Comparison of ENCODE assay signal across 18 cellular contexts in the genomic region with DNA sequence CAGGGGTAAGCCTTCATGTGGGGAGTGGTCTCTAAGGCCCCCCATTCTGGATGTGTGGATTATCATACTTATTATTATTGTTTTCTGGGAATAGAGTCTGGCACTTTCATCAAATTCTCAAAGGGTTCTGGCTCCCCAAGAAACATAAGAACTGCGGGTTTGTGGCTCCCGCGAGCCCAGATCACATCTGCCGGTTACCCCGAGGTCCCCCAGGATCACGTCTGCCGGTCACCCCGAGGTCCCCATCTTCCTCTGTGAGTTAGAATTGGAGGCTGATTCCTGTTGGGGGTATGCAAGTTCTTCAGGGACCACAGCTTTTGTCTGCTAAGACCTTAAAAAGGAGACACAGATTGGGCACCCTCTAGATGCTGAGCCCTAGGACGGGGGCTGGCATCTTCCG.
DNase-seq lines count a peak whose midpoint lies in the region; ATAC-seq, FAIRE-seq and TF ChIP-seq lines count a peak whose summit lies in the region.
"Had no signal": no experiment of that assay in that cellular context is flagged by ENCODE, and none has a peak within 500 bp of the region (broad histone marks: within the 10 kb centered on the region; RNA-seq: fewer than 3 reads in every experiment).

No MANE protein-coding gene starts in this region.

- H4K20me1 ChIP-seq in SK-N-SH (ENCODE audit: insufficient read depth) = no peaks in the 10 kb centered on the region
- no peaks in the 10 kb centered on the region for H4K20me1 ChIP-seq in HepG2 (ENCODE audit: insufficient read depth, low read length)

- no peak for FAIRE-seq in HepG2 (lab: Jason Lieb, UNC)
- FAIRE-seq: H54 had no signal

- H3K4me3 ChIP-seq in SK-N-SH (ENCODE audit: low read depth in 2 of 2, low read length in 1 of 2) (no peak overlapping the region), Peyer's patch (no peak overlapping the region), HepG2 (replicated peaks in 1 of 3; ENCODE audit: insufficient read depth in 1 of 3, low read depth in 2 of 3, low read length in 3 of 3) (no peak overlapping the region), sigmoid colon (no peak overlapping the region)
- H3K4me3 ChIP-seq: PC-9 had no signal

- BruUV-seq in HepG2 (replicated peaks; lab: Mats Ljungman, UMichigan) = no TSS peak

- TF ChIP-seq CTCF in SK-N-SH (IDR thresholded peaks at IDR 0.05) (no peak), Peyer's patch (IDR thresholded peaks at IDR 0.05) (no peak), HepG2 (CRISPR knock-in tag; IDR thresholded peaks at IDR 0.05) (no peak), sigmoid colon (IDR thresholded peaks at IDR 0.05) (no peak)

- no peaks in the 10 kb centered on the region for H3F3A ChIP-seq in SK-N-SH (replicated peaks; ENCODE audit: insufficient read depth)

- TF ChIP-seq EP300 in SK-N-SH (IDR thresholded peaks at IDR 0.05; ENCODE audit: borderline replicate concordance in 1 of 2, low read depth in 1 of 2, low read length in 1 of 2) (no peak), HepG2 (IDR thresholded peaks at IDR 0.05; ENCODE audit: low read depth in 2 of 2, low read length in 2 of 2) (no peak), HepG2 (CRISPR knock-in tag; IDR thresholded peaks at IDR 0.05; ENCODE audit: borderline replicate concordance) (no peak), sigmoid colon (IDR thresholded peaks at IDR 0.05) (no peak)

- POLR2A ChIA-PET in SK-N-SH (lab: Yijun Ruan, JAX) = no interaction called here
- POLR2A ChIA-PET in HepG2 (lab: Yijun Ruan, JAX) = interaction anchor here (1.0 to 1.9 kb wide), 2 partner anchors 106 to 132 kb away, joined by 3 to 12 read pairs; no protein-coding TSS in a partner anchor

- peak; percentile 9 for DNase-seq in SK-N-SH
- DNase-seq in Peyer's patch = peak in 2 of 3 donors; percentile 24 to 29
- no peak for DNase-seq in HepG2 (ENCODE audit: low spot score)
- peak; percentile 32 for DNase-seq in sigmoid colon
- DNase-seq in NCI-H446 (lab: John Stamatoyannopoulos, UW) = no peak
- DNase-seq: CD4-positive, CD25-positive, alpha-beta regulatory T cell; DMS 273 treated with DMSO at 0.1 percent for 48 hours; DND-41; HFFc6; IMR-90; NCI-H2171; PC-9 had no signal

- H2AFZ ChIP-seq in SK-N-SH (ENCODE audit: low read depth) (no peak overlapping the region), HepG2 (ENCODE audit: low read length) (no peak overlapping the region)
- H2AFZ ChIP-seq: PC-9 had no signal

- H3K9me3 ChIP-seq in SK-N-SH (no peaks in the 10 kb centered on the region), Peyer's patch (no peaks in the 10 kb centered on the region), HepG2 (ENCODE audit: low read length) (no peaks in the 10 kb centered on the region), sigmoid colon (no peaks in the 10 kb centered on the region)

- H3K27me3 ChIP-seq in SK-N-SH (ENCODE audit: insufficient read depth) = no peaks in the 10 kb centered on the region
- H3K27me3 ChIP-seq in Peyer's patch = no peaks in the 10 kb centered on the region
- peaks cover 2 to 14% of the 10 kb centered on the region in 2 experiments; a peak in 4 of 5 replicates for H3K27me3 ChIP-seq in HepG2 (ENCODE audit: control insufficient read depth in 1 of 2, insufficient read depth in 2 of 2, low read length in 2 of 2)
- no peaks in the 10 kb centered on the region for H3K27me3 ChIP-seq in sigmoid colon

- no peaks in the 10 kb centered on the region for H3K9me2 ChIP-seq in SK-N-SH

- no peak for TF ChIP-seq RAD21 in SK-N-SH (IDR thresholded peaks at IDR 0.05; ENCODE audit: low read length)
- no peak for TF ChIP-seq RAD21 in HepG2 (CRISPR knock-in tag; IDR thresholded peaks at IDR 0.05)

- H3K4me2 ChIP-seq in SK-N-SH (no peak overlapping the region), HepG2 (ENCODE audit: low read depth, low read length) (peak overlapping the region; percentile 61)
- H3K4me2 ChIP-seq: PC-9 had no signal

- WGBS in SK-N-SH (ENCODE audit: low lambda C conversion rate) = 60% methylated on average over 10 of the region's 10 CpGs
- 86% methylated on average over 9 of the region's 10 CpGs for WGBS in HepG2 (ENCODE audit: low lambda C conversion rate)
- WGBS in sigmoid colon, 2 donors = 82 to 88% methylated on average over 10 of the region's 10 CpGs

- no peaks in the 10 kb centered on the region for H3K36me3 ChIP-seq in SK-N-SH (replicated peaks in 1 of 2; ENCODE audit: control insufficient read depth in 1 of 2, insufficient read depth in 2 of 2, low read length in 1 of 2)
- no peaks in the 10 kb centered on the region for H3K36me3 ChIP-seq in Peyer's patch
- H3K36me3 ChIP-seq in HepG2 (replicated peaks in 1 of 2; ENCODE audit: control insufficient read depth in 1 of 2, insufficient read depth in 2 of 2, low read length in 2 of 2) = no peaks in the 10 kb centered on the region
- H3K36me3 ChIP-seq in sigmoid colon = no peaks in the 10 kb centered on the region

- in situ Hi-C loops in HepG2 (cut with HindIII; ENCODE audit: extremely low pct_ligation_motif_present, low pct_unique_long_range_greater_than_20kb) = no loop called here

- no peak overlapping the region for H3K9ac ChIP-seq in SK-N-SH
- no peak overlapping the region for H3K9ac ChIP-seq in HepG2 (ENCODE audit: insufficient read depth, low read depth, low read length)

- no peaks in the 10 kb centered on the region for H3K4me1 ChIP-seq in SK-N-SH (ENCODE audit: control insufficient read depth in 1 of 2, insufficient read depth in 2 of 2, low read depth in 1 of 2, low read length in 1 of 2)
- peaks cover 0 to 13% (median 0%) of the 10 kb centered on the region in 4 donors for H3K4me1 ChIP-seq in Peyer's patch
- peaks cover 82% of the 10 kb centered on the region for H3K4me1 ChIP-seq in HepG2 (ENCODE audit: insufficient read depth, low read length)
- H3K4me1 ChIP-seq in sigmoid colon = no peaks in the 10 kb centered on the region

- TF ChIP-seq POLR2A in Peyer's patch (IDR thresholded peaks at IDR 0.05) = no peak
- TF ChIP-seq POLR2A in HepG2 (IDR thresholded peaks at IDR 0.05; ENCODE audit: insufficient read depth in 1 of 2, low read depth in 2 of 2, low read length in 2 of 2) = no peak
- no peak for TF ChIP-seq POLR2A in sigmoid colon (IDR thresholded peaks at IDR 0.05)

- H3K27ac ChIP-seq in SK-N-SH (ENCODE audit: low read depth in 2 of 2, low read length in 1 of 2) (no peak overlapping the region), Peyer's patch (no peak overlapping the region), HepG2 (ENCODE audit: extremely low read length, insufficient read depth, low read length) (no peak overlapping the region), sigmoid colon (no peak overlapping the region)
- H3K27ac ChIP-seq: 22Rv1, HL-60, PC-9 had no signal

- CTCF ChIA-PET in SK-N-SH (lab: Yijun Ruan, JAX) (interaction anchor here (1.3 kb wide), 1 partner anchor 159 kb away, joined by 5 read pairs; no protein-coding TSS in a partner anchor), HepG2 (lab: Yijun Ruan, JAX; ENCODE audit: low intra/inter-chr PET ratio, low total read pairs) (interaction anchor here (1.1 to 3.0 kb wide), 2 partner anchors 160 kb away, joined by 6 to 39 read pairs; no protein-coding TSS in a partner anchor)

- no peak for ATAC-seq in SK-N-SH treated with all-trans-retinoic acid at 6 μM for 48 hours
- ATAC-seq in HepG2 = no peak
- no peak for ATAC-seq in GM18870 (IDR thresholded peaks at IDR 0.05; ENCODE audit: unreplicated experiment)
- ATAC-seq in HG03159 (IDR thresholded peaks at IDR 0.05; ENCODE audit: unreplicated experiment) = no peak

- intact Hi-C loops in HepG2 (cut with micrococcal nuclease; ENCODE audit: unreplicated experiment) (no loop called here), sigmoid colon (cut with DNase I) (no loop called here)

- H3K79me2 ChIP-seq in SK-N-SH (ENCODE audit: insufficient read depth) (no peaks in the 10 kb centered on the region), HepG2 (ENCODE audit: insufficient read depth, low read length) (no peaks in the 10 kb centered on the region)

TF ChIP-seq in SK-N-SH, 30 proteins besides CTCF, POLR2A, EP300 and RAD21:
- TF ChIP-seq NRF1 (IDR thresholded peaks at IDR 0.05; ENCODE audit: low read depth, low read length) (no peak), RXRA (IDR thresholded peaks at IDR 0.05; ENCODE audit: borderline replicate concordance, low read depth) (no peak), TCF12 (IDR thresholded peaks at IDR 0.05) (no peak), TAF1 (IDR thresholded peaks at IDR 0.05; ENCODE audit: borderline replicate concordance, low read depth, low read length) (no peak)

TF ChIP-seq in SK-N-SH treated with all-trans-retinoic acid at 6 μM for 48 hours, 23 proteins besides CTCF, POLR2A, EP300 and RAD21:
- TF ChIP-seq BACH2 (CRISPR knock-in tag; IDR thresholded peaks at IDR 0.05; ENCODE audit: borderline replicate concordance) (no peak), POU6F1 (CRISPR knock-in tag; IDR thresholded peaks at IDR 0.05; ENCODE audit: borderline replicate concordance, low read depth) (no peak), OSR1 (CRISPR knock-in tag; IDR thresholded peaks at IDR 0.05) (no peak)

TF ChIP-seq in HepG2, 621 proteins besides CTCF, POLR2A, EP300 and RAD21 (continues in another document):
- TF ChIP-seq ZNF232 (CRISPR knock-in tag; IDR thresholded peaks at IDR 0.05; ENCODE audit: borderline replicate concordance) = no peak
- no peak for TF ChIP-seq ELF3 (CRISPR knock-in tag; IDR thresholded peaks at IDR 0.05)
- TF ChIP-seq, protein P1, sequence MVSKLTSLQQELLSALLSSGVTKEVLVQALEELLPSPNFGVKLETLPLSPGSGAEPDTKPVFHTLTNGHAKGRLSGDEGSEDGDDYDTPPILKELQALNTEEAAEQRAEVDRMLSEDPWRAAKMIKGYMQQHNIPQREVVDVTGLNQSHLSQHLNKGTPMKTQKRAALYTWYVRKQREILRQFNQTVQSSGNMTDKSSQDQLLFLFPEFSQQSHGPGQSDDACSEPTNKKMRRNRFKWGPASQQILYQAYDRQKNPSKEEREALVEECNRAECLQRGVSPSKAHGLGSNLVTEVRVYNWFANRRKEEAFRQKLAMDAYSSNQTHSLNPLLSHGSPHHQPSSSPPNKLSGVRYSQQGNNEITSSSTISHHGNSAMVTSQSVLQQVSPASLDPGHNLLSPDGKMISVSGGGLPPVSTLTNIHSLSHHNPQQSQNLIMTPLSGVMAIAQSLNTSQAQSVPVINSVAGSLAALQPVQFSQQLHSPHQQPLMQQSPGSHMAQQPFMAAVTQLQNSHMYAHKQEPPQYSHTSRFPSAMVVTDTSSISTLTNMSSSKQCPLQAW (CRISPR knock-in tag; IDR thresholded peaks at IDR 0.05) = no peak; the same call in 1 of the 2 replicates

Comparison
In these comparisons a context has a peak if more than half of its experiments do, and no peak if none do; other contexts are left out.
1. DNase-seq: peak in SK-N-SH (single experiment), Peyer's patch (2 of 3) and sigmoid colon (single experiment); none in HepG2 (single experiment) and NCI-H446 (0 of 2).